In genomic region chr1:77655431-77655974, GRCh38 we compare ENCODE assay signal across 1 cellular context.
TF ChIP-seq lines count a peak whose summit lies in the region.

No MANE protein-coding gene starts in this region.

TF ChIP-seq in GM12878, 131 proteins besides CTCF, POLR2A, EP300 and RAD21 (continued from another document):
- TF ChIP-seq BCLAF1 (IDR thresholded peaks at IDR 0.05) = no peak
- no peak for TF ChIP-seq SMAD1 (IDR thresholded peaks at IDR 0.05; ENCODE audit: low read depth, partially characterized antibody)
- TF ChIP-seq JUNB (IDR thresholded peaks at IDR 0.05) = peak; percentile 7; the same call in 1 of the 2 replicates
- no peak for TF ChIP-seq PML (IDR thresholded peaks at IDR 0.05; ENCODE audit: low read length)
- peak; percentile 53; the same call in 1 of the 2 replicates for TF ChIP-seq CREB1 (IDR thresholded peaks at IDR 0.05; ENCODE audit: low read depth)
- no peak for TF ChIP-seq RELA (IDR thresholded peaks at IDR 0.05; ENCODE audit: borderline replicate concordance, partially characterized antibody)
- no peak for TF ChIP-seq SP1 (IDR thresholded peaks at IDR 0.05; ENCODE audit: low read depth, low read length)
